ENCODE assay signal across 24 cellular contexts in the genomic region with DNA sequence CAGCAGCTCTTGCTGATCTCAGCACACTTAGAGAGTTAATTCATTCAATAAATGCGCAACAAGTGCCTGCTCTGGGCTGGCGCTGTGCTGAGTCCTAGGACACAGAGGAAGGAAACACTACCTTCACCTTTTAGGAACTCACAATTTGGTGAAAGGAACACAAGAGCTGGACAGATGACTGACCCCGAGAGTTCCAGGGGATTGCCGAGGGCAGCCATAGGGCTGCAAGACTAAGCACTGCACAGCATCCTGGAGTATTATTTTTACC. TPM values are rescaled to one million over a fixed set of nuclear protein-coding genes. Genes with fewer than 3 reads are reported as not detected.
DNase-seq lines count a peak whose midpoint lies in the region; ATAC-seq and TF ChIP-seq lines count a peak whose summit lies in the region.
"Had no signal": no experiment of that assay in that cellular context is flagged by ENCODE, and none has a peak within 500 bp of the region (broad histone marks: within the 10 kb centered on the region; RNA-seq: fewer than 3 reads in every experiment).

No MANE protein-coding gene starts in this region.

- peaks cover 33% of the 10 kb centered on the region for H3K4me1 Mint-ChIP-seq in activated naive CD4-positive, alpha-beta T cell treated with anti-CD3 and anti-CD28 coated beads, Interleukin-2, amount 50 U/mL, for 24 hours
- H3K4me1 Mint-ChIP-seq in activated naive CD4-positive, alpha-beta T cell treated with anti-CD3 and anti-CD28 coated beads, Interleukin-2, amount 10 ng/mL, durations not matched to agents 7 days and 5 days: peaks cover 49% of the 10 kb centered on the region
- peaks cover 24% of the 10 kb centered on the region for H3K4me1 Mint-ChIP-seq in T-helper 17 cell

- H3K4me3 ChIP-seq in iPS-20b (ENCODE audit: low read length) (peak overlapping the region; percentile 2; the same call in 1 of the 2 replicates), suprapubic skin (no peak overlapping the region)
- H3K4me3 ChIP-seq: A549, ascending aorta, K562, lung, pancreas, skin epidermis, vagina had no signal

- peak overlapping the region; percentile 37 for H3K4me3 Mint-ChIP-seq in activated naive CD4-positive, alpha-beta T cell treated with anti-CD3 and anti-CD28 coated beads, Interleukin-2, amount 50 U/mL, for 24 hours
- H3K4me3 Mint-ChIP-seq in activated naive CD4-positive, alpha-beta T cell treated with anti-CD3 and anti-CD28 coated beads, Interleukin-2, amount 10 ng/mL, durations not matched to agents 7 days and 5 days: no peak overlapping the region
- no peak overlapping the region for H3K4me3 Mint-ChIP-seq in T-helper 17 cell

- DNase-seq in activated naive CD4-positive, alpha-beta T cell treated with anti-CD3 and anti-CD28 coated beads, Interleukin-2, amount 10 ng/mL, durations not matched to agents 7 days and 5 days: no peak
- no peak for DNase-seq in T-helper 17 cell
- no peak for DNase-seq in suprapubic skin (ENCODE audit: low spot score in 2 of 2)
- no peak for DNase-seq in substantia nigra (lab: John Stamatoyannopoulos, UW)
- DNase-seq in COLO668 (lab: John Stamatoyannopoulos, UW; ENCODE audit: unreplicated experiment): no peak
- DNase-seq: activated CD4-positive, alpha-beta T cell treated with anti-CD3 and anti-CD28 coated beads for 4 hours; activated gamma-delta T cell; C1 segment of cervical spinal cord; endodermal cell; NCI-H1930; pancreas; stimulated activated CD4-positive, alpha-beta T cell treated with anti-CD3 and anti-CD28 coated beads, Interleukin-4, amount 100 ng/mL, for 24 hours; SW 1271 had no signal

- no peak overlapping the region for H3K27ac Mint-ChIP-seq in activated naive CD4-positive, alpha-beta T cell treated with anti-CD3 and anti-CD28 coated beads, Interleukin-2, amount 50 U/mL, for 24 hours
- H3K27ac Mint-ChIP-seq in activated naive CD4-positive, alpha-beta T cell treated with anti-CD3 and anti-CD28 coated beads, Interleukin-2, amount 10 ng/mL, durations not matched to agents 7 days and 5 days: no peak overlapping the region
- H3K27ac Mint-ChIP-seq in T-helper 17 cell: peak overlapping the region; percentile 62
- H3K27ac Mint-ChIP-seq: endodermal cell had no signal

- CTCF ChIA-PET in activated naive CD4-positive, alpha-beta T cell treated with anti-CD3 and anti-CD28 coated beads, Interleukin-2, amount 10 ng/mL, durations not matched to agents 7 days and 5 days (lab: Charles Lee): interaction anchor here (1.3 to 8.9 kb wide), 3 partner anchors 11 to 159 kb away, joined by 3 to 113 read pairs (median 9); a partner anchor contains a TSS

- no peak overlapping the region for H3K27ac ChIP-seq in iPS-20b (ENCODE audit: low read length)
- peak overlapping the region; percentile 30 for H3K27ac ChIP-seq in suprapubic skin
- no peak overlapping the region for H3K27ac ChIP-seq in substantia nigra (ENCODE audit: low read depth, low read length, poor library complexity, severe bottlenecking)
- H3K27ac ChIP-seq: A549, ascending aorta, pancreas had no signal

- peaks cover 19% of the 10 kb centered on the region for H3K27me3 ChIP-seq in iPS-20b (ENCODE audit: insufficient read depth, low read length)
- H3K27me3 ChIP-seq in suprapubic skin: no peaks in the 10 kb centered on the region
- H3K27me3 ChIP-seq: ascending aorta, pancreas, vagina had no signal

- H3K9me3 Mint-ChIP-seq in activated naive CD4-positive, alpha-beta T cell treated with anti-CD3 and anti-CD28 coated beads, Interleukin-2, amount 50 U/mL, for 24 hours: no peaks in the 10 kb centered on the region
- no peaks in the 10 kb centered on the region for H3K9me3 Mint-ChIP-seq in activated naive CD4-positive, alpha-beta T cell treated with anti-CD3 and anti-CD28 coated beads, Interleukin-2, amount 10 ng/mL, durations not matched to agents 7 days and 5 days
- H3K9me3 Mint-ChIP-seq: endodermal cell had no signal

- H3K4me1 ChIP-seq in iPS-20b (ENCODE audit: insufficient read depth, low read length) (peaks cover 20% of the 10 kb centered on the region; the same call in 1 of the 2 replicates), suprapubic skin (peaks cover 45% of the 10 kb centered on the region)
- H3K4me1 ChIP-seq: ascending aorta had no signal

- TF ChIP-seq POLR2A in suprapubic skin (IDR thresholded peaks at IDR 0.05): no peak

- WGBS in suprapubic skin: 67% methylated on average over 4 of the region's 4 CpGs

- no peak for TF ChIP-seq CTCF in suprapubic skin (IDR thresholded peaks at IDR 0.05)

- peaks cover 33% of the 10 kb centered on the region; the same call in 1 of the 2 replicates for H3K36me3 ChIP-seq in iPS-20b (ENCODE audit: insufficient read depth, low read depth, low read length)
- H3K36me3 ChIP-seq in suprapubic skin: peaks cover 21% of the 10 kb centered on the region
- H3K36me3 ChIP-seq: pancreas had no signal

- H3K9ac ChIP-seq in iPS-20b (ENCODE audit: low read depth, low read length): peak overlapping the region; percentile 8; the same call in 1 of the 2 replicates

- no peaks in the 10 kb centered on the region for H3K27me3 Mint-ChIP-seq in activated naive CD4-positive, alpha-beta T cell treated with anti-CD3 and anti-CD28 coated beads, Interleukin-2, amount 50 U/mL, for 24 hours
- H3K27me3 Mint-ChIP-seq in activated naive CD4-positive, alpha-beta T cell treated with anti-CD3 and anti-CD28 coated beads, Interleukin-2, amount 10 ng/mL, durations not matched to agents 7 days and 5 days: peaks cover 24% of the 10 kb centered on the region
- no peaks in the 10 kb centered on the region for H3K27me3 Mint-ChIP-seq in T-helper 17 cell

- H3K9me3 ChIP-seq in T-helper 17 cell (ENCODE audit: control insufficient read depth, low read length, poor library complexity, severe bottlenecking): no peaks in the 10 kb centered on the region
- no peaks in the 10 kb centered on the region for H3K9me3 ChIP-seq in iPS-20b (ENCODE audit: insufficient read depth, low read depth, low read length)
- H3K9me3 ChIP-seq in suprapubic skin: no peaks in the 10 kb centered on the region
- H3K9me3 ChIP-seq: A549, ascending aorta, pancreas, vagina had no signal

- ATAC-seq in T-helper 17 cell: no peak
- no peak for ATAC-seq in HG02840 (IDR thresholded peaks at IDR 0.05; ENCODE audit: low FRiP score, unreplicated experiment)
- ATAC-seq: A549, K562, pancreas had no signal

- H3K36me3 Mint-ChIP-seq in activated naive CD4-positive, alpha-beta T cell treated with anti-CD3 and anti-CD28 coated beads, Interleukin-2, amount 50 U/mL, for 24 hours: peaks cover 9% of the 10 kb centered on the region
- peaks cover 28% of the 10 kb centered on the region for H3K36me3 Mint-ChIP-seq in activated naive CD4-positive, alpha-beta T cell treated with anti-CD3 and anti-CD28 coated beads, Interleukin-2, amount 10 ng/mL, durations not matched to agents 7 days and 5 days
- peaks cover 12% of the 10 kb centered on the region for H3K36me3 Mint-ChIP-seq in T-helper 17 cell (ENCODE audit: low read depth)

- no peak for TF ChIP-seq EP300 in suprapubic skin (IDR thresholded peaks at IDR 0.05)

RNA-seq across cellular contexts. Expression of a gene that starts 2.6 kb away (rescaled TPM):
- 1 to 10 TPM; 3.7 to 4.5 TPM for total RNA-seq in T-helper 17 cell
- 10 to 100 TPM; 20.6 to 25.6 (median 21.6) TPM for total RNA-seq in suprapubic skin

RNA-seq across cellular contexts. Expression of a gene that starts 13.4 kb away (rescaled TPM):
- 1,000 to 10,000 TPM; 2,096 to 2,128 TPM for total RNA-seq in T-helper 17 cell
- total RNA-seq in suprapubic skin: 1,000 to 10,000 TPM; 1,092 to 2,148 (median 1,858) TPM

RNA-seq across cellular contexts. Expression of a gene that starts 42.1 kb away (rescaled TPM):
- total RNA-seq in T-helper 17 cell (under 1 TPM in 1 of 2 donors, not detected in 1; 0.12 TPM), suprapubic skin (10 to 100 TPM; 39.0 to 55.4 (median 51.5) TPM)

RNA-seq across cellular contexts. Expression of a gene that starts 57.9 kb away (rescaled TPM):
- total RNA-seq in T-helper 17 cell (not detected), suprapubic skin (under 1 TPM in 2 of 4 donors, not detected in 2; 0.72 to 0.83 TPM)
- total RNA-seq: ascending aorta, pancreas, RPMI7951, subcutaneous adipose tissue, vagina had no signal

Comparison
In these comparisons a context has a peak if more than half of its experiments do, and no peak if none do; other contexts are left out.
1. RNA of a gene that starts 42.1 kb away (total RNA-seq): 39.0 to 55.4 TPM in suprapubic skin; 0.12 TPM in T-helper 17 cell; every median in the first group is over 10 times any median in the second.